1 cellular context compared by ENCODE assay signal in the genomic region with DNA sequence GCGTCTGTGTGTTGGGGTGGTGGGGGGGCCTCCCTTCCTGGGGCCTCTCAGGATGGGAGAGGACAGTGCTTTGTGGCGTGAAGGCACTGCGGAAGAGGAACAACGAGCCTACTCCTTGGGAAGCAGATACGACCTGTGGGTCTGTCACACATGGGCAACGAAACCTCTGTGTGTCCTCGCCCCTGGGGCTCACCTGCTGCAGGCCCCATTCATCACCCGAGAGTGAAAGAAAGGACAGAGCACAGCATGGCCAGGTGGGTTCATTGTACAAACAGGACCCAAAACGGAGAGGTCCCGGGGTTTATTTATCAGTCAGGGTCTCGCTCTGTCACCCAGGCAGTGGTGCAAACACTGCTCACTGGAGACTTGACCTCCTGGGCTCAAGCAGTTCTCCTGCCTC.
TF ChIP-seq lines count a peak whose summit lies in the region.

No MANE protein-coding gene starts in this region.

TF ChIP-seq in GM23338, 12 proteins besides CTCF, POLR2A, EP300 and RAD21 (continued from another document):
- TF ChIP-seq, protein P1, sequence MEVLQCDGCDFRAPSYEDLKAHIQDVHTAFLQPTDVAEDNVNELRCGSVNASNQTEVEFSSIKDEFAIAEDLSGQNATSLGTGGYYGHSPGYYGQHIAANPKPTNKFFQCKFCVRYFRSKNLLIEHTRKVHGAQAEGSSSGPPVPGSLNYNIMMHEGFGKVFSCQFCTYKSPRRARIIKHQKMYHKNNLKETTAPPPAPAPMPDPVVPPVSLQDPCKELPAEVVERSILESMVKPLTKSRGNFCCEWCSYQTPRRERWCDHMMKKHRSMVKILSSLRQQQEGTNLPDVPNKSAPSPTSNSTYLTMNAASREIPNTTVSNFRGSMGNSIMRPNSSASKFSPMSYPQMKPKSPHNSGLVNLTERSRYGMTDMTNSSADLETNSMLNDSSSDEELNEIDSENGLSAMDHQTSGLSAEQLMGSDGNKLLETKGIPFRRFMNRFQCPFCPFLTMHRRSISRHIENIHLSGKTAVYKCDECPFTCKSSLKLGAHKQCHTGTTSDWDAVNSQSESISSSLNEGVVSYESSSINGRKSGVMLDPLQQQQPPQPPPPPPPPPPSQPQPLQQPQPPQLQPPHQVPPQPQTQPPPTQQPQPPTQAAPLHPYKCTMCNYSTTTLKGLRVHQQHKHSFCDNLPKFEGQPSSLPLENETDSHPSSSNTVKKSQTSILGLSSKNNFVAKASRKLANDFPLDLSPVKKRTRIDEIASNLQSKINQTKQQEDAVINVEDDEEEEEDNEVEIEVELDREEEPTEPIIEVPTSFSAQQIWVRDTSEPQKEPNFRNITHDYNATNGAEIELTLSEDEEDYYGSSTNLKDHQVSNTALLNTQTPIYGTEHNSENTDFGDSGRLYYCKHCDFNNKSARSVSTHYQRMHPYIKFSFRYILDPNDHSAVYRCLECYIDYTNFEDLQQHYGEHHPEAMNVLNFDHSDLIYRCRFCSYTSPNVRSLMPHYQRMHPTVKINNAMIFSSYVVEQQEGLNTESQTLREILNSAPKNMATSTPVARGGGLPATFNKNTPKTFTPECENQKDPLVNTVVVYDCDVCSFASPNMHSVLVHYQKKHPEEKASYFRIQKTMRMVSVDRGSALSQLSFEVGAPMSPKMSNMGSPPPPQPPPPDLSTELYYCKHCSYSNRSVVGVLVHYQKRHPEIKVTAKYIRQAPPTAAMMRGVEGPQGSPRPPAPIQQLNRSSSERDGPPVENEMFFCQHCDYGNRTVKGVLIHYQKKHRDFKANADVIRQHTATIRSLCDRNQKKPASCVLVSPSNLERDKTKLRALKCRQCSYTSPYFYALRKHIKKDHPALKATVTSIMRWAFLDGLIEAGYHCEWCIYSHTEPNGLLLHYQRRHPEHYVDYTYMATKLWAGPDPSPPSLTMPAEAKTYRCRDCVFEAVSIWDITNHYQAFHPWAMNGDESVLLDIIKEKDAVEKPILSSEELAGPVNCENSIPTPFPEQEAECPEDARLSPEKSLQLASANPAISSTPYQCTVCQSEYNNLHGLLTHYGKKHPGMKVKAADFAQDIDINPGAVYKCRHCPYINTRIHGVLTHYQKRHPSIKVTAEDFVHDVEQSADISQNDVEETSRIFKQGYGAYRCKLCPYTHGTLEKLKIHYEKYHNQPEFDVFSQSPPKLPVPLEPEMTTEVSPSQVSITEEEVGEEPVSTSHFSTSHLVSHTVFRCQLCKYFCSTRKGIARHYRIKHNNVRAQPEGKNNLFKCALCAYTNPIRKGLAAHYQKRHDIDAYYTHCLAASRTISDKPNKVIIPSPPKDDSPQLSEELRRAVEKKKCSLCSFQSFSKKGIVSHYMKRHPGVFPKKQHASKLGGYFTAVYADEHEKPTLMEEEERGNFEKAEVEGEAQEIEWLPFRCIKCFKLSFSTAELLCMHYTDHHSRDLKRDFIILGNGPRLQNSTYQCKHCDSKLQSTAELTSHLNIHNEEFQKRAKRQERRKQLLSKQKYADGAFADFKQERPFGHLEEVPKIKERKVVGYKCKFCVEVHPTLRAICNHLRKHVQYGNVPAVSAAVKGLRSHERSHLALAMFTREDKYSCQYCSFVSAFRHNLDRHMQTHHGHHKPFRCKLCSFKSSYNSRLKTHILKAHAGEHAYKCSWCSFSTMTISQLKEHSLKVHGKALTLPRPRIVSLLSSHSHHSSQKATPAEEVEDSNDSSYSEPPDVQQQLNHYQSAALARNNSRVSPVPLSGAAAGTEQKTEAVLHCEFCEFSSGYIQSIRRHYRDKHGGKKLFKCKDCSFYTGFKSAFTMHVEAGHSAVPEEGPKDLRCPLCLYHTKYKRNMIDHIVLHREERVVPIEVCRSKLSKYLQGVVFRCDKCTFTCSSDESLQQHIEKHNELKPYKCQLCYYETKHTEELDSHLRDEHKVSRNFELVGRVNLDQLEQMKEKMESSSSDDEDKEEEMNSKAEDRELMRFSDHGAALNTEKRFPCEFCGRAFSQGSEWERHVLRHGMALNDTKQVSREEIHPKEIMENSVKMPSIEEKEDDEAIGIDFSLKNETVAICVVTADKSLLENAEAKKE (CRISPR knock-in tag; IDR thresholded peaks at IDR 0.05): no peak
- TF ChIP-seq ZNF331 (CRISPR knock-in tag; IDR thresholded peaks at IDR 0.05; ENCODE audit: low read depth) (no peak), ZNF114 (CRISPR knock-in tag; IDR thresholded peaks at IDR 0.05) (no peak), POLR2AphosphoS5 (IDR thresholded peaks at IDR 0.05; ENCODE audit: low read depth) (no peak), NANOG (IDR thresholded peaks at IDR 0.05; ENCODE audit: borderline replicate concordance) (no peak), EZH2 (IDR thresholded peaks at IDR 0.05; ENCODE audit: low read depth, unreplicated experiment) (no peak), EZH2phosphoT487 (IDR thresholded peaks at IDR 0.05; ENCODE audit: unreplicated experiment) (no peak)
- TF ChIP-seq, protein P2, sequence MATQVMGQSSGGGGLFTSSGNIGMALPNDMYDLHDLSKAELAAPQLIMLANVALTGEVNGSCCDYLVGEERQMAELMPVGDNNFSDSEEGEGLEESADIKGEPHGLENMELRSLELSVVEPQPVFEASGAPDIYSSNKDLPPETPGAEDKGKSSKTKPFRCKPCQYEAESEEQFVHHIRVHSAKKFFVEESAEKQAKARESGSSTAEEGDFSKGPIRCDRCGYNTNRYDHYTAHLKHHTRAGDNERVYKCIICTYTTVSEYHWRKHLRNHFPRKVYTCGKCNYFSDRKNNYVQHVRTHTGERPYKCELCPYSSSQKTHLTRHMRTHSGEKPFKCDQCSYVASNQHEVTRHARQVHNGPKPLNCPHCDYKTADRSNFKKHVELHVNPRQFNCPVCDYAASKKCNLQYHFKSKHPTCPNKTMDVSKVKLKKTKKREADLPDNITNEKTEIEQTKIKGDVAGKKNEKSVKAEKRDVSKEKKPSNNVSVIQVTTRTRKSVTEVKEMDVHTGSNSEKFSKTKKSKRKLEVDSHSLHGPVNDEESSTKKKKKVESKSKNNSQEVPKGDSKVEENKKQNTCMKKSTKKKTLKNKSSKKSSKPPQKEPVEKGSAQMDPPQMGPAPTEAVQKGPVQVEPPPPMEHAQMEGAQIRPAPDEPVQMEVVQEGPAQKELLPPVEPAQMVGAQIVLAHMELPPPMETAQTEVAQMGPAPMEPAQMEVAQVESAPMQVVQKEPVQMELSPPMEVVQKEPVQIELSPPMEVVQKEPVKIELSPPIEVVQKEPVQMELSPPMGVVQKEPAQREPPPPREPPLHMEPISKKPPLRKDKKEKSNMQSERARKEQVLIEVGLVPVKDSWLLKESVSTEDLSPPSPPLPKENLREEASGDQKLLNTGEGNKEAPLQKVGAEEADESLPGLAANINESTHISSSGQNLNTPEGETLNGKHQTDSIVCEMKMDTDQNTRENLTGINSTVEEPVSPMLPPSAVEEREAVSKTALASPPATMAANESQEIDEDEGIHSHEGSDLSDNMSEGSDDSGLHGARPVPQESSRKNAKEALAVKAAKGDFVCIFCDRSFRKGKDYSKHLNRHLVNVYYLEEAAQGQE (IDR thresholded peaks at IDR 0.05; ENCODE audit: unreplicated experiment): no peak
- TF ChIP-seq, protein P3, sequence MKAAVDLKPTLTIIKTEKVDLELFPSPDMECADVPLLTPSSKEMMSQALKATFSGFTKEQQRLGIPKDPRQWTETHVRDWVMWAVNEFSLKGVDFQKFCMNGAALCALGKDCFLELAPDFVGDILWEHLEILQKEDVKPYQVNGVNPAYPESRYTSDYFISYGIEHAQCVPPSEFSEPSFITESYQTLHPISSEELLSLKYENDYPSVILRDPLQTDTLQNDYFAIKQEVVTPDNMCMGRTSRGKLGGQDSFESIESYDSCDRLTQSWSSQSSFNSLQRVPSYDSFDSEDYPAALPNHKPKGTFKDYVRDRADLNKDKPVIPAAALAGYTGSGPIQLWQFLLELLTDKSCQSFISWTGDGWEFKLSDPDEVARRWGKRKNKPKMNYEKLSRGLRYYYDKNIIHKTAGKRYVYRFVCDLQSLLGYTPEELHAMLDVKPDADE (IDR thresholded peaks at IDR 0.05): no peak
